20 cellular contexts compared by ENCODE assay signal in the genomic region with DNA sequence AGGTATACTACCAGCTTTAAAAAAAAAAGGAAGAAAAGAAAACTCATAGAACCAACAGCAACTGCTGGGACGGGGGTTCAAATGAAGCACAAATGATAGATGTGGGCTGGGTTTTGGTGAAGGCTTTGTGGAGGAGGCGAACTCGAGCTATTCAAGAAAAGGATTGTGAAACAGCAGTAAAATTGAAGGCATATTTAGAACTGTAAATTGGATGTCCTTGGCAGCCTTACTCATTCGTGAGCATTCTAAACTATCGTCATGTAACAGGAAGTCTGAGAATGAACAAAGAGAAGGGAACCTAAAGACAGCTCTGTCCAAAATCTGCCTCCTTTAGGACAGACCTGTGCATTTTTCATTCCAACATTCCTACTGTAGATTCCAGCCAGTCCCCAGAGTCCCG.
DNase-seq lines count a peak whose midpoint lies in the region; ATAC-seq lines count a peak whose summit lies in the region.
"Had no signal": no experiment of that assay in that cellular context is flagged by ENCODE, and none has a peak within 500 bp of the region (broad histone marks: within the 10 kb centered on the region; RNA-seq: fewer than 3 reads in every experiment).

No MANE protein-coding gene starts in this region.

- H3K9ac ChIP-seq in SK-N-MC (ENCODE audit: insufficient read length): no peak overlapping the region

- no peak for ATAC-seq in GM21381 (IDR thresholded peaks at IDR 0.05; ENCODE audit: unreplicated experiment)
- ATAC-seq: activated CD8-positive, alpha-beta T cell treated with anti-CD3 and anti-CD28 coated beads, Interleukin-2, amount 10 ng/mL, durations not matched to agents 7 days and 5 days; activated T-cell treated with anti-CD3 and anti-CD28 coated beads, Interleukin-2, amount 50 U/mL, for 4 hours; HepG2 had no signal

- H3K27ac ChIP-seq in SK-N-MC: peak overlapping the region; percentile 87
- H3K27ac ChIP-seq: SJSA1, suprapubic skin had no signal

- no peaks in the 10 kb centered on the region; the same call in 1 of the 2 replicates for H3K36me3 ChIP-seq in SK-N-MC (ENCODE audit: insufficient read depth, low read length)
- H3K36me3 ChIP-seq: BE2C, suprapubic skin had no signal

- H3K4me3 ChIP-seq in SK-N-MC (peak overlapping the region; percentile 33; the same call in 1 of the 2 replicates), skeletal muscle cell (ENCODE audit: low read depth, low read length) (no peak overlapping the region)
- H3K4me3 ChIP-seq: HAP-1, SJSA1, suprapubic skin had no signal

- no peaks in the 10 kb centered on the region for H3K9me3 ChIP-seq in SK-N-MC (ENCODE audit: low read depth, low read length)
- H3K9me3 ChIP-seq: BE2C, SJSA1, suprapubic skin had no signal

- peak; percentile 47 for DNase-seq in ELR (ENCODE audit: low read depth)
- no peak for DNase-seq in SK-N-MC (ENCODE audit: low read depth, low spot score)
- DNase-seq in fibroblast of gingiva (ENCODE audit: low read depth): peak; percentile 88
- peak; percentile 71 for DNase-seq in skeletal muscle cell (ENCODE audit: low read depth)
- no peak for DNase-seq in GDM1 (lab: John Stamatoyannopoulos, UW)
- no peak for DNase-seq in HuH-7 (ENCODE audit: low spot score)
- DNase-seq: activated B cell treated with CpG ODN at 0.5 μM for 24 hours; activated CD8-positive, alpha-beta T cell treated with anti-CD3 and anti-CD28 coated beads, Interleukin-2, amount 10 ng/mL, durations not matched to agents 7 days and 5 days; activated naive CD4-positive, alpha-beta T cell treated with anti-CD3 and anti-CD28 coated beads, Interleukin-2, amount 10 ng/mL, durations not matched to agents 7 days and 5 days; activated T-cell treated with anti-CD3 and anti-CD28 coated beads, Interleukin-2, amount 50 U/mL, for 4 hours; BE2C; endodermal cell; NCI-H187 treated with DMSO at 0.1 percent for 48 hours; NCI-H345; retina had no signal

Comparison
In these comparisons a context has a peak if more than half of its experiments do, and no peak if none do; other contexts are left out.
1. DNase-seq: peak in ELR (single experiment), fibroblast of gingiva (single experiment) and skeletal muscle cell (single experiment); none in SK-N-MC (single experiment), GDM1 (single experiment) and HuH-7 (single experiment).